26 cellular contexts compared by ENCODE assay signal in the genomic region with DNA sequence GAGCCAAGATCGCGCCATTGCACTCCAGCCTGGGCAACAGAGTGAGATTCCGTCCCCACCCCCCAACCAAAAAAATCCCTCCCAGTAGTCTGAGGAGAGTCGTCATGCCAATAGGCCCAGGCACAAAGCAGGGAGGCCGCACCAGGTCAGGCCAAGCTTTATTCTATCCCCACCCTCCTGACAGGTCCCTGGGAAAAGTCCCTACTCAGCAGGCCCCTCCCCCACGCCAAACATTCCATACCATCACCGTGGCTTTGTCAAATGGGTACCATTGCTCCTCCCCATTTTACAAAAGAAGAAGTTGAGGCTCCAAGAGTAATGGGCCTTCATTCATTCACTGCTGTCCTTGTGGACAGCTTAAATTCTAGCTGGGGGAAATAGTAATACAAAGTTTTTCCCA. TPM values are rescaled to one million over a fixed set of nuclear protein-coding genes. Genes with fewer than 3 reads are reported as not detected.
"Had no signal": no experiment of that assay in that cellular context is flagged by ENCODE, and none has a peak within 500 bp of the region (broad histone marks: within the 10 kb centered on the region; RNA-seq: fewer than 3 reads in every experiment).

No MANE protein-coding gene starts in this region.

- H3K27me3 ChIP-seq: right atrium auricular region, stomach had no signal

- H3K4me3 Mint-ChIP-seq: activated CD4-positive, alpha-beta T cell treated with anti-CD3 and anti-CD28 coated beads, Interleukin-2, amount 10 ng/mL, durations not matched to agents 7 days and 5 days; activated CD8-positive, alpha-beta T cell treated with anti-CD3 and anti-CD28 coated beads, Interleukin-2, amount 10 ng/mL, durations not matched to agents 7 days and 5 days; activated naive CD4-positive, alpha-beta T cell treated with anti-CD3 and anti-CD28 coated beads, Interleukin-2, amount 10 ng/mL, durations not matched to agents 7 days and 5 days; activated naive CD8-positive, alpha-beta T cell treated with anti-CD3 and anti-CD28 coated beads, Interleukin-2, amount 50 U/mL, for 24 hours; activated T-cell treated with anti-CD3 and anti-CD28 coated beads, Interleukin-2, amount 50 U/mL, for 4 hours; brain; natural killer cell treated with Interleukin-12 subunit alpha and Interleukin-12 subunit beta and Interleukin-15 and Interleukin-18, amount 100 ng/mL, for 72 hours; type B pancreatic cell had no signal

- H3K27ac ChIP-seq: stomach had no signal

- H3K4me3 ChIP-seq: right atrium auricular region, stomach had no signal

- H3K36me3 ChIP-seq: right atrium auricular region, stomach had no signal

- H3K9me3 ChIP-seq: right atrium auricular region, stomach had no signal

- H3K9me3 Mint-ChIP-seq: activated CD4-positive, alpha-beta T cell treated with anti-CD3 and anti-CD28 coated beads, Interleukin-2, amount 10 ng/mL, durations not matched to agents 7 days and 5 days; activated naive CD4-positive, alpha-beta T cell treated with anti-CD3 and anti-CD28 coated beads, Interleukin-2, amount 10 ng/mL, durations not matched to agents 7 days and 5 days; activated naive CD8-positive, alpha-beta T cell treated with anti-CD3 and anti-CD28 coated beads, Interleukin-2, amount 50 U/mL, for 24 hours; activated T-cell treated with anti-CD3 and anti-CD28 coated beads, Interleukin-2, amount 50 U/mL, for 4 hours; natural killer cell treated with Interleukin-12 subunit alpha and Interleukin-12 subunit beta and Interleukin-15 and Interleukin-18, amount 100 ng/mL, for 72 hours; type B pancreatic cell had no signal

- DNase-seq: activated CD4-positive, alpha-beta T cell treated with anti-CD3 and anti-CD28 coated beads, Interleukin-2, amount 10 ng/mL, durations not matched to agents 7 days and 5 days; activated CD4-positive, CD25-positive, alpha-beta regulatory T cell; activated CD8-positive, alpha-beta memory T cell treated with anti-CD3 and anti-CD28 coated beads, Interleukin-2, amount 50 U/mL, for 4 hours; activated CD8-positive, alpha-beta T cell treated with anti-CD3 and anti-CD28 coated beads, Interleukin-2, amount 10 ng/mL, durations not matched to agents 7 days and 5 days; activated effector memory CD4-positive, alpha-beta T cell treated with Interleukin-2 at 50 U/mL for 16 hours; activated naive CD4-positive, alpha-beta T cell treated with anti-CD3 and anti-CD28 coated beads, Interleukin-2, amount 10 ng/mL, durations not matched to agents 7 days and 5 days; activated naive CD8-positive, alpha-beta T cell treated with anti-CD3 and anti-CD28 coated beads, Interleukin-2, amount 50 U/mL, for 24 hours; activated T-cell treated with anti-CD3 and anti-CD28 coated beads, Interleukin-2, amount 50 U/mL, for 4 hours; anterior cingulate cortex; caudate nucleus; erythroblast; occipital lobe; stomach had no signal

- FAIRE-seq: colon, endometrium, frontal cortex had no signal

- ATAC-seq: activated CD8-positive, alpha-beta T cell treated with anti-CD3 and anti-CD28 coated beads, Interleukin-2, amount 10 ng/mL, durations not matched to agents 7 days and 5 days; activated naive CD8-positive, alpha-beta T cell treated with anti-CD3 and anti-CD28 coated beads, Interleukin-2, amount 50 U/mL, for 24 hours; activated T-cell treated with anti-CD3 and anti-CD28 coated beads, Interleukin-2, amount 50 U/mL, for 4 hours; natural killer cell treated with Interleukin-12 subunit alpha and Interleukin-12 subunit beta and Interleukin-15 and Interleukin-18, amount 100 ng/mL, for 72 hours had no signal

- H3K36me3 Mint-ChIP-seq: activated naive CD4-positive, alpha-beta T cell treated with anti-CD3 and anti-CD28 coated beads, Interleukin-2, amount 10 ng/mL, durations not matched to agents 7 days and 5 days; brain; natural killer cell treated with Interleukin-12 subunit alpha and Interleukin-12 subunit beta and Interleukin-15 and Interleukin-18, amount 100 ng/mL, for 72 hours; type B pancreatic cell had no signal

- H3K27me3 Mint-ChIP-seq: activated CD4-positive, alpha-beta T cell treated with anti-CD3 and anti-CD28 coated beads, Interleukin-2, amount 10 ng/mL, durations not matched to agents 7 days and 5 days; activated naive CD4-positive, alpha-beta T cell treated with anti-CD3 and anti-CD28 coated beads, Interleukin-2, amount 10 ng/mL, durations not matched to agents 7 days and 5 days; activated naive CD8-positive, alpha-beta T cell treated with anti-CD3 and anti-CD28 coated beads, Interleukin-2, amount 50 U/mL, for 24 hours; brain; natural killer cell treated with Interleukin-12 subunit alpha and Interleukin-12 subunit beta and Interleukin-15 and Interleukin-18, amount 100 ng/mL, for 72 hours; type B pancreatic cell had no signal

- H3K27ac Mint-ChIP-seq: activated CD4-positive, alpha-beta T cell treated with anti-CD3 and anti-CD28 coated beads, Interleukin-2, amount 10 ng/mL, durations not matched to agents 7 days and 5 days; activated CD8-positive, alpha-beta T cell treated with anti-CD3 and anti-CD28 coated beads, Interleukin-2, amount 10 ng/mL, durations not matched to agents 7 days and 5 days; activated naive CD4-positive, alpha-beta T cell treated with anti-CD3 and anti-CD28 coated beads, Interleukin-2, amount 10 ng/mL, durations not matched to agents 7 days and 5 days; activated naive CD8-positive, alpha-beta T cell treated with anti-CD3 and anti-CD28 coated beads, Interleukin-2, amount 50 U/mL, for 24 hours; natural killer cell treated with Interleukin-12 subunit alpha and Interleukin-12 subunit beta and Interleukin-15 and Interleukin-18, amount 100 ng/mL, for 72 hours; type B pancreatic cell had no signal

RNA-seq across cellular contexts. Expression of a gene that starts 5.3 kb away (rescaled TPM):
- total RNA-seq: occipital lobe had no signal

RNA-seq across cellular contexts. Expression of a gene that starts 14.6 kb away (rescaled TPM):
- total RNA-seq: activated CD4-positive, alpha-beta T cell treated with anti-CD3 and anti-CD28 coated beads, Interleukin-2, amount 10 ng/mL, durations not matched to agents 7 days and 5 days; activated CD8-positive, alpha-beta T cell treated with anti-CD3 and anti-CD28 coated beads, Interleukin-2, amount 10 ng/mL, durations not matched to agents 7 days and 5 days; activated T-cell treated with anti-CD3 and anti-CD28 coated beads, Interleukin-2, amount 50 U/mL, for 4 hours; frontal cortex; liver; natural killer cell treated with Interleukin-12 subunit alpha and Interleukin-12 subunit beta and Interleukin-15 and Interleukin-18, amount 100 ng/mL, for 72 hours; occipital lobe; posterior vena cava; right atrium auricular region; skeletal muscle tissue; stomach; T-helper 2 cell treated with Interferon-gamma antibody and Interleukin-4, amounts not matched to agents 100 ng/mL and 5 ng/mL, for 36 hours; temporal lobe had no signal
- polyA plus RNA-seq: liver had no signal

RNA-seq across cellular contexts. Expression of a gene that starts 23.1 kb away (rescaled TPM):
- total RNA-seq: activated CD4-positive, alpha-beta T cell treated with anti-CD3 and anti-CD28 coated beads, Interleukin-2, amount 10 ng/mL, durations not matched to agents 7 days and 5 days; activated CD8-positive, alpha-beta T cell treated with anti-CD3 and anti-CD28 coated beads, Interleukin-2, amount 10 ng/mL, durations not matched to agents 7 days and 5 days; frontal cortex; kidney epithelial cell; natural killer cell treated with Interleukin-12 subunit alpha and Interleukin-12 subunit beta and Interleukin-15 and Interleukin-18, amount 100 ng/mL, for 72 hours; occipital lobe; skeletal muscle tissue; T-helper 2 cell treated with Interferon-gamma antibody and Interleukin-4, amounts not matched to agents 100 ng/mL and 5 ng/mL, for 36 hours had no signal

RNA-seq across cellular contexts. Expression of a gene that starts 55.9 kb away (rescaled TPM):
- total RNA-seq: frontal cortex, occipital lobe had no signal
